ENCODE assay signal across 13 cellular contexts in genomic region chr5:148268556-148268955, GRCh38. TPM values are rescaled to one million over a fixed set of nuclear protein-coding genes. Genes with fewer than 3 reads are reported as not detected.
DNase-seq lines count a peak whose midpoint lies in the region; ATAC-seq and TF ChIP-seq lines count a peak whose summit lies in the region.
"Had no signal": no experiment of that assay in that cellular context is flagged by ENCODE, and none has a peak within 500 bp of the region (broad histone marks: within the 10 kb centered on the region; RNA-seq: fewer than 3 reads in every experiment).

SPINK13 (plus strand) TSS chr5:148268794; CDS start chr5:148270073, 1,279 bp downstream.

- TF ChIP-seq CTCF in retinal pigment epithelial cell (conservative IDR thresholded peaks at IDR 0.05; ENCODE audit: low read depth, low read length), result no peak

- peak; percentile 3 for DNase-seq in GOT3 (lab: John Stamatoyannopoulos, UW)
- DNase-seq in RKO (ENCODE audit: low spot score), result peak; percentile 87
- DNase-seq in fibroblast of gingiva (ENCODE audit: low read depth), result peak; percentile 60
- DNase-seq in retinal pigment epithelial cell (ENCODE audit: low read depth), result peak; percentile 74
- no peak for DNase-seq in left colon
- DNase-seq: activated CD4-positive, alpha-beta T cell treated with anti-CD3 and anti-CD28 coated beads for 48 hours; DMS79 treated with DMSO at 0.1 percent for 48 hours; midbrain; small intestine had no signal

- intact Hi-C loops in left colon (cut with DNase I, micrococcal nuclease), result no loop called here

- ATAC-seq in GM18502 (IDR thresholded peaks at IDR 0.05; ENCODE audit: poor library complexity, unreplicated experiment) (no peak), left colon (no peak), HG02981 (IDR thresholded peaks at IDR 0.05; ENCODE audit: unreplicated experiment) (no peak)
- ATAC-seq: activated naive CD4-positive, alpha-beta T cell treated with anti-CD3 and anti-CD28 coated beads, Interleukin-2, amount 50 U/mL, for 72 hours; stimulated activated memory B cell treated with anti-CD40 and anti-IgM and Interleukin-4, amounts not matched to agents 10 μg/mL and 1 μg/mL and 100 μg/mL, for 72 hours had no signal

- H3K4me3 ChIP-seq in retinal pigment epithelial cell (ENCODE audit: low read length), result no peak within 1 kb of the TSS

RNA-seq across cellular contexts. Expression of gene SPINK13, which starts in this region (rescaled TPM):
- total RNA-seq in left colon, result not detected
- total RNA-seq: activated naive CD4-positive, alpha-beta T cell treated with anti-CD3 and anti-CD28 coated beads, Interleukin-2, amount 50 U/mL, for 72 hours had no signal

Comparison
In these comparisons a context has a peak if more than half of its experiments do, and no peak if none do; other contexts are left out.
1. DNase-seq: peak in GOT3 (single experiment), RKO (single experiment), fibroblast of gingiva (single experiment) and retinal pigment epithelial cell (single experiment); none in left colon (0 of 2).